ENCODE assay signal across 9 cellular contexts in genomic region chr12:92244036-92244435, GRCh38.
DNase-seq lines count a peak whose midpoint lies in the region; ATAC-seq lines count a peak whose summit lies in the region.
"Had no signal": no experiment of that assay in that cellular context is flagged by ENCODE, and none has a peak within 500 bp of the region (broad histone marks: within the 10 kb centered on the region; RNA-seq: fewer than 3 reads in every experiment).

No MANE protein-coding gene starts in this region.

- intact Hi-C loops in activated T-helper 1 cell treated with anti-CD3 and anti-CD28 coated beads, Interleukin-12 subunit alpha, Interleukin-12 subunit beta, Interleukin-2, Interleukin-4 antibody, amounts not matched to agents 30 ng/mL and 10 ng/mL and 1 ng/mL, durations not matched to agents 14 hours and 24 hours and 36 hours (cut with micrococcal nuclease), result no loop called here

- peaks cover under 1% of the 10 kb centered on the region for H3K36me3 Mint-ChIP-seq in activated T-helper 1 cell treated with anti-CD3 and anti-CD28 coated beads, Interleukin-12 subunit alpha, Interleukin-12 subunit beta, Interleukin-2, Interleukin-4 antibody, amounts not matched to agents 30 ng/mL and 10 ng/mL and 1 ng/mL, durations not matched to agents 14 hours and 24 hours and 36 hours (ENCODE audit: low read depth)
- no peaks in the 10 kb centered on the region for H3K36me3 Mint-ChIP-seq in activated T-cell treated with anti-CD3 and anti-CD28 coated beads, Interleukin-2, amount 50 U/mL, for 24 hours (ENCODE audit: low read depth)

- ATAC-seq in HG03378 (IDR thresholded peaks at IDR 0.05; ENCODE audit: unreplicated experiment), result no peak

- H3K4me3 Mint-ChIP-seq in activated T-helper 1 cell treated with anti-CD3 and anti-CD28 coated beads, Interleukin-12 subunit alpha, Interleukin-12 subunit beta, Interleukin-2, Interleukin-4 antibody, amounts not matched to agents 30 ng/mL and 10 ng/mL and 1 ng/mL, durations not matched to agents 14 hours and 24 hours and 36 hours, result no peak overlapping the region
- no peak overlapping the region for H3K4me3 Mint-ChIP-seq in activated T-cell treated with anti-CD3 and anti-CD28 coated beads, Interleukin-2, amount 50 U/mL, for 24 hours

- no peaks in the 10 kb centered on the region for H3K27me3 Mint-ChIP-seq in activated T-helper 1 cell treated with anti-CD3 and anti-CD28 coated beads, Interleukin-12 subunit alpha, Interleukin-12 subunit beta, Interleukin-2, Interleukin-4 antibody, amounts not matched to agents 30 ng/mL and 10 ng/mL and 1 ng/mL, durations not matched to agents 14 hours and 24 hours and 36 hours (ENCODE audit: insufficient read depth)
- H3K27me3 Mint-ChIP-seq in activated T-cell treated with anti-CD3 and anti-CD28 coated beads, Interleukin-2, amount 50 U/mL, for 24 hours, result no peaks in the 10 kb centered on the region

- peaks cover 8% of the 10 kb centered on the region for H3K4me1 Mint-ChIP-seq in activated T-helper 1 cell treated with anti-CD3 and anti-CD28 coated beads, Interleukin-12 subunit alpha, Interleukin-12 subunit beta, Interleukin-2, Interleukin-4 antibody, amounts not matched to agents 30 ng/mL and 10 ng/mL and 1 ng/mL, durations not matched to agents 14 hours and 24 hours and 36 hours (ENCODE audit: low read depth)
- peaks cover 13% of the 10 kb centered on the region for H3K4me1 Mint-ChIP-seq in activated T-cell treated with anti-CD3 and anti-CD28 coated beads, Interleukin-2, amount 50 U/mL, for 24 hours (ENCODE audit: low read depth)

- no peak overlapping the region for H3K27ac Mint-ChIP-seq in activated T-helper 1 cell treated with anti-CD3 and anti-CD28 coated beads, Interleukin-12 subunit alpha, Interleukin-12 subunit beta, Interleukin-2, Interleukin-4 antibody, amounts not matched to agents 30 ng/mL and 10 ng/mL and 1 ng/mL, durations not matched to agents 14 hours and 24 hours and 36 hours
- H3K27ac Mint-ChIP-seq in activated T-cell treated with anti-CD3 and anti-CD28 coated beads, Interleukin-2, amount 50 U/mL, for 24 hours, result no peak overlapping the region

- in situ Hi-C loops in G401 (cut with HindIII; ENCODE audit: low sequenced_read_pairs), result no loop called here

- DNase-seq in G401 (ENCODE audit: low spot score) (peak; percentile 98), brain pericyte (ENCODE audit: low read depth, low spot score) (peak; percentile 32), hippocampal formation (lab: John Stamatoyannopoulos, UW) (peak; percentile 2 to 59), renal cortical epithelial cell (ENCODE audit: low read depth) (peak; percentile 36), NCI-H2107 (lab: John Stamatoyannopoulos, UW) (no peak)
- no peak for DNase-seq in activated T-helper 1 cell treated with anti-CD3 and anti-CD28 coated beads, Interleukin-12 subunit alpha, Interleukin-12 subunit beta, Interleukin-2, Interleukin-4 antibody, amounts not matched to agents 30 ng/mL and 10 ng/mL and 1 ng/mL, durations not matched to agents 14 hours and 24 hours and 36 hours (ENCODE audit: low spot score)
- DNase-seq in activated T-cell treated with anti-CD3 and anti-CD28 coated beads, Interleukin-2, amount 50 U/mL, for 24 hours, result no peak
- DNase-seq: Calu3 had no signal

- H3K9me3 Mint-ChIP-seq in activated T-helper 1 cell treated with anti-CD3 and anti-CD28 coated beads, Interleukin-12 subunit alpha, Interleukin-12 subunit beta, Interleukin-2, Interleukin-4 antibody, amounts not matched to agents 30 ng/mL and 10 ng/mL and 1 ng/mL, durations not matched to agents 14 hours and 24 hours and 36 hours, result no peaks in the 10 kb centered on the region
- H3K9me3 Mint-ChIP-seq in activated T-cell treated with anti-CD3 and anti-CD28 coated beads, Interleukin-2, amount 50 U/mL, for 24 hours, result peaks cover 2% of the 10 kb centered on the region

Comparison
In these comparisons a context has a peak if more than half of its experiments do, and no peak if none do; other contexts are left out.
1. DNase-seq: peak in G401 (single experiment), brain pericyte (single experiment), hippocampal formation (2 of 2) and renal cortical epithelial cell (single experiment); none in activated T-helper 1 cell treated with anti-CD3 and anti-CD28 coated beads, Interleukin-12 subunit alpha, Interleukin-12 subunit beta, Interleukin-2, Interleukin-4 antibody, amounts not matched to agents 30 ng/mL and 10 ng/mL and 1 ng/mL, durations not matched to agents 14 hours and 24 hours and 36 hours (single experiment), activated T-cell treated with anti-CD3 and anti-CD28 coated beads, Interleukin-2, amount 50 U/mL, for 24 hours (single experiment) and NCI-H2107 (single experiment).